ENCODE assay signal across 34 cellular contexts in genomic region chr4:111821342-111821741, GRCh38.
"Had no signal": no experiment of that assay in that cellular context is flagged by ENCODE, and none has a peak within 500 bp of the region (broad histone marks: within the 10 kb centered on the region; RNA-seq: fewer than 3 reads in every experiment).

No MANE protein-coding gene starts in this region.

- H3K36me3 ChIP-seq: MG63 had no signal

- H3K4me3 ChIP-seq: MG63 had no signal

- DNase-seq: Karpas-422, Kasumi-1, MG63, MM.1S, MV-4-11, NCI-H1048, NCI-H1092, NCI-H1092 treated with DMSO at 0.1 percent for 48 hours, NCI-H1105, NCI-H1105 treated with DMSO at 0.1 percent for 48 hours, NCI-H1417, NCI-H1417 treated with DMSO at 0.1 percent for 48 hours, NCI-H1436, NCI-H1436 treated with DMSO at 0.1 percent for 48 hours, NCI-H146, NCI-H1694, NCI-H1694 treated with DMSO at 0.1 percent for 48 hours, NCI-H187, NCI-H187 treated with DMSO at 0.1 percent for 48 hours, NCI-H1930, NCI-H2029, NCI-H2029 treated with DMSO at 0.1 percent for 48 hours, NCI-H2081, NCI-H2081 treated with DMSO at 0.1 percent for 48 hours, NCI-H2107, NCI-H2171, NCI-H2171 treated with DMSO at 0.1 percent for 48 hours, NCI-H2227 treated with DMSO at 0.1 percent for 48 hours, NCI-H345, NCI-H446, NCI-H446 treated with DMSO at 0.1 percent for 48 hours, NCI-H510A, NCI-H510A treated with DMSO at 0.1 percent for 48 hours, NCI-H524 had no signal

- H3K27me3 ChIP-seq: MG63 had no signal

- H3K9me3 ChIP-seq: MG63 had no signal
